In the genomic region with DNA sequence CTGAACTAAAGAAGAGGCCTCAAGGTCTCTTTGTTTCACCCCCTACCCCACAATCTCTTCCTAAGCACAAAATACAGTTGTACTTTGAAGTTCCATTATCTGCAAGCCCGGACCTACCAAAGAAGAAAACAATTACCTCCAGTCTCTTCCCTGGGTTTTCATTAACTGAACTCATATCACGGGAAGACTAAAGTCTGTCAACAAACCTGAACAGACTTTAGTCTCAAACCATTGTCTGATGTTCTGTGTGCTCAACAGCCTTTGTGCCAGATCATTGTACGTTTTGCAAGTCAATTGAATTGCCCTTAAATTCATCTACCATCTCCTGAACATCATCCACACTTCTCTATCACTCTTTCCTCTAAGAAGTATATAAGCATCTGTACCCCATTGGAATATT, we compare ENCODE assay signal across 19 cellular contexts.
DNase-seq lines count a peak whose midpoint lies in the region; ATAC-seq and TF ChIP-seq lines count a peak whose summit lies in the region.
"Had no signal": no experiment of that assay in that cellular context is flagged by ENCODE, and none has a peak within 500 bp of the region (broad histone marks: within the 10 kb centered on the region; RNA-seq: fewer than 3 reads in every experiment).

No MANE protein-coding gene starts in this region.

- H2AFZ ChIP-seq in DND-41 (ENCODE audit: low read depth, low read length) (peak overlapping the region; percentile 16; the same call in 1 of the 2 replicates), GM23248 (0 out of 2 replicates have a peak overlapping the region, but pooled peaks have one; percentile 39), osteoblast (ENCODE audit: low read length) (peak overlapping the region; percentile 23)

- H3K9me2 ChIP-seq in GM23248 (ENCODE audit: insufficient read depth), result no peaks in the 10 kb centered on the region

- TF ChIP-seq POLR2A in adrenal gland (IDR thresholded peaks at IDR 0.05), result no peak

- H3K9ac ChIP-seq in DND-41 (ENCODE audit: low read depth, low read length), result no peak overlapping the region
- H3K9ac ChIP-seq in GM23248, result no peak overlapping the region
- H3K9ac ChIP-seq: BLaER1 had no signal

- H3K27me3 ChIP-seq in DND-41 (ENCODE audit: insufficient read depth, low read length, poor library complexity), result no peaks in the 10 kb centered on the region
- no peaks in the 10 kb centered on the region for H3K27me3 ChIP-seq in GM23248 (replicated peaks; ENCODE audit: insufficient read depth)
- H3K27me3 ChIP-seq in osteoblast (ENCODE audit: insufficient read depth, low read length), result no peaks in the 10 kb centered on the region
- no peaks in the 10 kb centered on the region for H3K27me3 ChIP-seq in adrenal gland
- H3K27me3 ChIP-seq: BE2C, BLaER1 had no signal

- TF ChIP-seq CTCF in DND-41 (IDR thresholded peaks at IDR 0.05; ENCODE audit: borderline replicate concordance, extremely low read depth, low read length, poor library complexity, severe bottlenecking) (no peak), osteoblast (IDR thresholded peaks at IDR 0.05; ENCODE audit: extremely low read depth, low read depth, low read length) (no peak), adrenal gland (IDR thresholded peaks at IDR 0.05) (no peak)

- H3K36me3 ChIP-seq in DND-41 (ENCODE audit: insufficient read depth, low read length) (no peaks in the 10 kb centered on the region), GM23248 (ENCODE audit: low read depth) (no peaks in the 10 kb centered on the region), osteoblast (ENCODE audit: insufficient read depth, low read length) (no peaks in the 10 kb centered on the region), adrenal gland (replicated peaks in 1 of 2) (no peaks in the 10 kb centered on the region)
- H3K36me3 ChIP-seq: BE2C, BLaER1 had no signal

- no peaks in the 10 kb centered on the region for H3F3A ChIP-seq in GM23248 (ENCODE audit: insufficient read depth)

- WGBS in GM23248 (ENCODE audit: low coverage in 1 of 2, low lambda C conversion rate in 2 of 2, missing lambda C conversion rate in 2 of 2), 2 experiments, result 60 to 74% methylated on average over 3 of the region's 3 CpGs
- WGBS in adrenal gland, 4 donors, result 64 to 68% (median 66%) methylated on average over 3 of the region's 3 CpGs

- in situ Hi-C loops in GM23248 (cut with MboI), result no loop called here

- H3K27ac ChIP-seq in DND-41 (ENCODE audit: low read length) (no peak overlapping the region), GM23248 (no peak overlapping the region), osteoblast (ENCODE audit: low read depth, low read length) (no peak overlapping the region), adrenal gland (no peak overlapping the region)
- H3K27ac ChIP-seq: BLaER1 had no signal

- H3K9me3 ChIP-seq in DND-41 (ENCODE audit: insufficient read depth, low read length, severe bottlenecking) (no peaks in the 10 kb centered on the region), GM23248 (ENCODE audit: low read depth) (no peaks in the 10 kb centered on the region), osteoblast (ENCODE audit: low read depth, low read length) (no peaks in the 10 kb centered on the region), adrenal gland (replicated peaks in 1 of 3) (no peaks in the 10 kb centered on the region)
- H3K9me3 ChIP-seq: BE2C, BLaER1 had no signal

- ATAC-seq in DND-41 (ENCODE audit: insufficient read depth, low read depth) (no peak), HG03139 (IDR thresholded peaks at IDR 0.05; ENCODE audit: unreplicated experiment) (no peak)

- DNase-seq in DND-41 (no peak), GM23248 (no peak), osteoblast (ENCODE audit: insufficient read length, low spot score, missing footprints) (no peak), adrenal gland (no peak)
- DNase-seq: 8988T; ACHN; BE2C; C1 segment of cervical spinal cord; CD4-positive, alpha-beta memory T cell; CD4-positive, CD25-positive, alpha-beta regulatory T cell; CD8-positive, alpha-beta memory T cell; COR-L47; DMS 273 treated with DMSO at 0.1 percent for 48 hours; DMS153; DMS53; DMS79; GF-D8 had no signal

- no peak overlapping the region for H3K4me3 ChIP-seq in DND-41 (ENCODE audit: low read depth in 1 of 2, low read length in 2 of 2)
- H3K4me3 ChIP-seq in GM23248, result no peak overlapping the region
- H3K4me3 ChIP-seq in osteoblast (ENCODE audit: insufficient read depth, low read length), result no peak overlapping the region
- no peak overlapping the region for H3K4me3 ChIP-seq in adrenal gland
- H3K4me3 ChIP-seq: BLaER1 had no signal

- H3K79me2 ChIP-seq in DND-41 (ENCODE audit: insufficient read depth, low read length), result no peaks in the 10 kb centered on the region
- no peaks in the 10 kb centered on the region for H3K79me2 ChIP-seq in GM23248 (ENCODE audit: insufficient read depth)
- H3K79me2 ChIP-seq in osteoblast (ENCODE audit: insufficient read depth, low read length), result no peaks in the 10 kb centered on the region

- H3K4me2 ChIP-seq in DND-41 (ENCODE audit: insufficient read depth, low read length), result no peak overlapping the region
- H3K4me2 ChIP-seq in GM23248 (ENCODE audit: unreplicated experiment), result no peak overlapping the region
- H3K4me2 ChIP-seq in osteoblast (ENCODE audit: insufficient read depth, low read length), result no peak overlapping the region
- H3K4me2 ChIP-seq: BLaER1 had no signal

- intact Hi-C loops in adrenal gland (cut with DNase I), result no loop called here

- H4K20me1 ChIP-seq in DND-41 (ENCODE audit: insufficient read depth, low read length), result no peaks in the 10 kb centered on the region
- no peaks in the 10 kb centered on the region for H4K20me1 ChIP-seq in GM23248 (ENCODE audit: insufficient read depth)
- H4K20me1 ChIP-seq in osteoblast (ENCODE audit: insufficient read depth, low read length), result no peaks in the 10 kb centered on the region
- H4K20me1 ChIP-seq: BLaER1 had no signal

- H3K4me1 ChIP-seq in DND-41 (ENCODE audit: insufficient read depth, low read length) (no peaks in the 10 kb centered on the region), GM23248 (ENCODE audit: insufficient read depth) (no peaks in the 10 kb centered on the region), osteoblast (ENCODE audit: insufficient read depth, low read length) (no peaks in the 10 kb centered on the region), adrenal gland (replicated peaks in 1 of 2) (no peaks in the 10 kb centered on the region)
- H3K4me1 ChIP-seq: BE2C, BLaER1 had no signal
